ENCODE assay signal across 1 cellular context in genomic region chr20:63488331-63489251, GRCh38.
TF ChIP-seq lines count a peak whose summit lies in the region.

No MANE protein-coding gene starts in this region.

TF ChIP-seq in H1, 55 proteins besides CTCF, POLR2A, EP300 and RAD21:
- no peak for TF ChIP-seq EGR1 (IDR thresholded peaks at IDR 0.05; ENCODE audit: borderline replicate concordance, low read depth, low read length)
- TF ChIP-seq SIRT6 (IDR thresholded peaks at IDR 0.05; ENCODE audit: low read length), result no peak
- TF ChIP-seq POU5F1 (IDR thresholded peaks at IDR 0.05; ENCODE audit: low read depth, low read length), result no peak
- no peak for TF ChIP-seq CHD2 (IDR thresholded peaks at IDR 0.05; ENCODE audit: low read length)
- peak; percentile 21; the same call in 1 of the 2 replicates for TF ChIP-seq CREB1 (IDR thresholded peaks at IDR 0.05)
- no peak for TF ChIP-seq SRF (IDR thresholded peaks at IDR 0.05; ENCODE audit: low read depth, low read length)
- no peak for TF ChIP-seq RBBP5 (IDR thresholded peaks at IDR 0.05; ENCODE audit: borderline replicate concordance, low read depth, low read length)
- TF ChIP-seq GTF2F1 (IDR thresholded peaks at IDR 0.05; ENCODE audit: borderline replicate concordance, low read depth, low read length), result no peak
- TF ChIP-seq RFX5 (IDR thresholded peaks at IDR 0.05; ENCODE audit: borderline replicate concordance, low read depth, low read length), result no peak
- TF ChIP-seq SP2 (IDR thresholded peaks at IDR 0.05; ENCODE audit: low read length), result no peak
- no peak for TF ChIP-seq TAF1 (IDR thresholded peaks at IDR 0.05; ENCODE audit: low read depth, low read length)
- no peak for TF ChIP-seq JUN (IDR thresholded peaks at IDR 0.05; ENCODE audit: low read depth, low read length)
- TF ChIP-seq CTBP2 (IDR thresholded peaks at IDR 0.05; ENCODE audit: borderline replicate concordance, insufficient read depth, insufficient read length, low read length), result no peak
- no peak for TF ChIP-seq TEAD4 (IDR thresholded peaks at IDR 0.05; ENCODE audit: low read depth, low read length)
- TF ChIP-seq GABPA (IDR thresholded peaks at IDR 0.05; ENCODE audit: borderline replicate concordance, insufficient read depth, low read length), result 0 out of 2 replicates have a peak, but pooled peaks have one; percentile 26
- TF ChIP-seq KDM4A (IDR thresholded peaks at IDR 0.05; ENCODE audit: low read depth, low read length, severe bottlenecking), result peak; percentile 44
- no peak for TF ChIP-seq TBP (IDR thresholded peaks at IDR 0.05; ENCODE audit: low read depth, low read length)
- TF ChIP-seq CBX8 (IDR thresholded peaks at IDR 0.05; ENCODE audit: borderline replicate concordance, low read depth, low read length), result no peak
- TF ChIP-seq E2F6 (IDR thresholded peaks at IDR 0.05), result peak; percentile 59; the same call in 1 of the 2 replicates
- no peak for TF ChIP-seq BCL11A (IDR thresholded peaks at IDR 0.05; ENCODE audit: low read depth in 2 of 2, low read length in 2 of 2)
- TF ChIP-seq HDAC2 (IDR thresholded peaks at IDR 0.05; ENCODE audit: borderline replicate concordance in 1 of 2, low read depth in 2 of 2, low read length in 2 of 2), result no peak
- TF ChIP-seq USF2 (IDR thresholded peaks at IDR 0.05; ENCODE audit: low read length), result no peak
- TF ChIP-seq ATF2 (IDR thresholded peaks at IDR 0.05; ENCODE audit: low read length), result no peak
- no peak for TF ChIP-seq TCF12 (IDR thresholded peaks at IDR 0.05; ENCODE audit: low read depth, low read length)
- TF ChIP-seq CBX5 (IDR thresholded peaks at IDR 0.05; ENCODE audit: low read depth, low read length), result no peak
- TF ChIP-seq YY1 (IDR thresholded peaks at IDR 0.05; ENCODE audit: low read depth, low read length), result 0 out of 2 replicates have a peak, but pooled peaks have one; percentile 19
- TF ChIP-seq NRF1 (IDR thresholded peaks at IDR 0.05; ENCODE audit: low read depth, low read length), result no peak
- TF ChIP-seq EZH2 (IDR thresholded peaks at IDR 0.05; ENCODE audit: low read depth, low read length, severe bottlenecking), result no peak
- no peak for TF ChIP-seq RNF2 (IDR thresholded peaks at IDR 0.05; ENCODE audit: borderline replicate concordance, low read depth, low read length, missing control alignments, poor library complexity, severe bottlenecking)
- no peak for TF ChIP-seq PHF8 (conservative IDR thresholded peaks at IDR 0.05; ENCODE audit: low read depth, low read length)
- no peak for TF ChIP-seq SP4 (IDR thresholded peaks at IDR 0.05; ENCODE audit: low read length)
- 0 out of 2 replicates have a peak, but pooled peaks have one; percentile 3 for TF ChIP-seq SUZ12 (IDR thresholded peaks at IDR 0.05; ENCODE audit: low read length)
- TF ChIP-seq MAX (IDR thresholded peaks at IDR 0.05), result 0 out of 2 replicates have a peak, but pooled peaks have one; percentile 43
- TF ChIP-seq TAF7 (optimal IDR thresholded peaks at IDR 0.05; ENCODE audit: borderline replicate concordance, low read depth, low read length), result no peak
- no peak for TF ChIP-seq JUND (IDR thresholded peaks at IDR 0.05; ENCODE audit: low read length)
- TF ChIP-seq HDAC6 (IDR thresholded peaks at IDR 0.05; ENCODE audit: low read depth, low read length), result no peak
- no peak for TF ChIP-seq CEBPB (IDR thresholded peaks at IDR 0.05; ENCODE audit: low read depth, low read length)
- TF ChIP-seq ZNF274 (IDR thresholded peaks at IDR 0.05; ENCODE audit: borderline replicate concordance, extremely low read depth, low read length), result no peak
- no peak for TF ChIP-seq RXRA (IDR thresholded peaks at IDR 0.05; ENCODE audit: insufficient read depth, low read depth, low read length)
- no peak for TF ChIP-seq POLR2AphosphoS5 (IDR thresholded peaks at IDR 0.05; ENCODE audit: low read depth, low read length)
- no peak for TF ChIP-seq ASH2L (IDR thresholded peaks at IDR 0.05; ENCODE audit: low read length)
- TF ChIP-seq CHD7 (IDR thresholded peaks at IDR 0.05; ENCODE audit: insufficient replicate concordance, low read length), result no peak
- TF ChIP-seq CHD1 (IDR thresholded peaks at IDR 0.05; ENCODE audit: low read depth, low read length), result no peak
TF ChIP-seq in H1: peak in this region for 7.
